ENCODE assay signal across 15 cellular contexts in the genomic region with DNA sequence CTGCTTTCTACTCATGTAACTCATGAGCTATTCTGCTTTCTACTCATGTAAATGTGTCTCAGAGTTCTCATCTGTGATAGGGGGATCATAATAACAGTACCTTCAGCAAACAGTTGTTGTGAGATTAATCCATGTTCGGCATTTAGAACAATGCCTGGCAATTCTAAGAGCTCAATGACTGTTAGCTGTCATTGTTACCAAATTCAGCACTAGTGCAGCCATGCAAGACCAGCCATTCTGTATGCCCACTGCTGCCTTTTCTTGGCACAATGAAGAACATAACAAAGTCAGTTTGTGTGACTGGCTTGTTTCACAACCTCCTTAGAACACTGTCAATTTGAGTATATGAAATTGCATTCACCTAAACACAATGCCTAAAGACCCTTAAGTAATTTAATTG.
"Had no signal": no experiment of that assay in that cellular context is flagged by ENCODE, and none has a peak within 500 bp of the region (broad histone marks: within the 10 kb centered on the region; RNA-seq: fewer than 3 reads in every experiment).

No MANE protein-coding gene starts in this region.

- H3K4me3 ChIP-seq: breast epithelium, dorsolateral prefrontal cortex, stomach had no signal

- H3K27me3 ChIP-seq: breast epithelium, dorsolateral prefrontal cortex, stomach had no signal

- H3K27ac ChIP-seq: breast epithelium, stomach, VCaP had no signal

- DNase-seq: activated CD4-positive, alpha-beta T cell treated with anti-CD3 and anti-CD28 coated beads for 4 hours; activated CD8-positive, alpha-beta memory T cell treated with anti-CD3 and anti-CD28 coated beads, Interleukin-2, amount 50 U/mL, for 48 hours; activated CD8-positive, alpha-beta T cell treated with anti-CD3 and anti-CD28 coated beads for 36 hours; activated naive CD4-positive, alpha-beta T cell; aorta; dorsolateral prefrontal cortex; immature natural killer cell; left colon; stimulated activated CD4-positive, alpha-beta T cell treated with anti-CD3 and anti-CD28 coated beads, Interleukin-15, amount 100 ng/mL, for 24 hours; stimulated activated CD4-positive, alpha-beta T cell treated with anti-CD3 and anti-CD28 coated beads, Interleukin-4, amount 100 ng/mL, for 4 hours; stomach; T-cell had no signal

- H3K9me3 ChIP-seq: breast epithelium, stomach had no signal

- H3K36me3 ChIP-seq: breast epithelium, stomach had no signal

- ATAC-seq: activated CD8-positive, alpha-beta T cell treated with anti-CD3 and anti-CD28 coated beads for 36 hours; esophagus mucosa; left colon; T-cell had no signal

- H3K4me1 ChIP-seq: breast epithelium, stomach had no signal
